8 cellular contexts compared by ENCODE assay signal in genomic region chr3:153927107-153927506, GRCh38.
DNase-seq lines count a peak whose midpoint lies in the region; ATAC-seq, FAIRE-seq and TF ChIP-seq lines count a peak whose summit lies in the region.

No MANE protein-coding gene starts in this region.

- no peaks in the 10 kb centered on the region for H3K9me3 Mint-ChIP-seq in stimulated activated effector memory CD8-positive, alpha-beta T cell treated with anti-CD3 and anti-CD28 coated beads, Interleukin-12 subunit alpha, Interleukin-12 subunit beta, amount 100 ng/mL, for 72 hours

- H3K4me3 ChIP-seq in bronchial epithelial cell (ENCODE audit: low read depth, low read length): no peak overlapping the region
- H3K4me3 ChIP-seq in lower leg skin (ENCODE audit: low read depth, poor library complexity, severe bottlenecking): no peak overlapping the region

- no peaks in the 10 kb centered on the region for H3K27me3 ChIP-seq in bronchial epithelial cell (ENCODE audit: control insufficient read depth, insufficient read depth, low read length)

- intact Hi-C loops in lower leg skin (cut with DNase I; ENCODE audit: low total_unique reads): no loop called here

- no peak overlapping the region for H3K4me3 Mint-ChIP-seq in stimulated activated effector memory CD8-positive, alpha-beta T cell treated with anti-CD3 and anti-CD28 coated beads, Interleukin-12 subunit alpha, Interleukin-12 subunit beta, amount 100 ng/mL, for 72 hours

- no peak for TF ChIP-seq POLR2A in lower leg skin (IDR thresholded peaks at IDR 0.05)

- 25 to 30% methylated on average over 5 of the region's 5 CpGs for WGBS in lower leg skin, 2 donors

- no peaks in the 10 kb centered on the region for H3K4me1 Mint-ChIP-seq in stimulated activated effector memory CD8-positive, alpha-beta T cell treated with anti-CD3 and anti-CD28 coated beads, Interleukin-12 subunit alpha, Interleukin-12 subunit beta, amount 100 ng/mL, for 72 hours

- TF ChIP-seq CTCF in bronchial epithelial cell (IDR thresholded peaks at IDR 0.05; ENCODE audit: insufficient read depth, low read length, severe bottlenecking): no peak
- no peak for TF ChIP-seq CTCF in lower leg skin (IDR thresholded peaks at IDR 0.05)

- peak; percentile 88 for ATAC-seq in GM18907 (IDR thresholded peaks at IDR 0.05; ENCODE audit: unreplicated experiment)
- ATAC-seq in stimulated activated effector memory CD8-positive, alpha-beta T cell treated with anti-CD3 and anti-CD28 coated beads, Interleukin-12 subunit alpha, Interleukin-12 subunit beta, amount 100 ng/mL, for 72 hours: no peak
- no peak for ATAC-seq in GM21526 (IDR thresholded peaks at IDR 0.05; ENCODE audit: low FRiP score, unreplicated experiment)

- H3K27ac Mint-ChIP-seq in stimulated activated effector memory CD8-positive, alpha-beta T cell treated with anti-CD3 and anti-CD28 coated beads, Interleukin-12 subunit alpha, Interleukin-12 subunit beta, amount 100 ng/mL, for 72 hours: no peak overlapping the region

- no peaks in the 10 kb centered on the region for H3K36me3 ChIP-seq in bronchial epithelial cell (ENCODE audit: control insufficient read depth, insufficient read depth, low read length)

- no peak for FAIRE-seq in bronchial epithelial cell (lab: Jason Lieb, UNC)

- DNase-seq in HT1080 (ENCODE audit: low read depth): peak; percentile 77
- peak; percentile 69 for DNase-seq in bronchial epithelial cell (ENCODE audit: low read depth)
- peak; percentile 81 for DNase-seq in renal cortical epithelial cell (ENCODE audit: low read depth)
- DNase-seq in stimulated activated effector memory CD8-positive, alpha-beta T cell treated with anti-CD3 and anti-CD28 coated beads, Interleukin-12 subunit alpha, Interleukin-12 subunit beta, amount 100 ng/mL, for 72 hours (ENCODE audit: low spot score in 2 of 2): no peak
- DNase-seq in lower leg skin (ENCODE audit: low spot score in 2 of 2): no peak
- no peak for DNase-seq in activated naive CD4-positive, alpha-beta T cell treated with Interleukin-2 at 50 U/mL for 16 hours

- no peaks in the 10 kb centered on the region for H3K36me3 Mint-ChIP-seq in stimulated activated effector memory CD8-positive, alpha-beta T cell treated with anti-CD3 and anti-CD28 coated beads, Interleukin-12 subunit alpha, Interleukin-12 subunit beta, amount 100 ng/mL, for 72 hours

Comparison
In these comparisons a context has a peak if more than half of its experiments do, and no peak if none do; other contexts are left out.
1. DNase-seq: peak in HT1080 (single experiment), bronchial epithelial cell (single experiment) and renal cortical epithelial cell (single experiment); none in stimulated activated effector memory CD8-positive, alpha-beta T cell treated with anti-CD3 and anti-CD28 coated beads, Interleukin-12 subunit alpha, Interleukin-12 subunit beta, amount 100 ng/mL, for 72 hours (0 of 2), lower leg skin (0 of 2) and activated naive CD4-positive, alpha-beta T cell treated with Interleukin-2 at 50 U/mL for 16 hours (single experiment).